9 cellular contexts compared by ENCODE assay signal in the genomic region with DNA sequence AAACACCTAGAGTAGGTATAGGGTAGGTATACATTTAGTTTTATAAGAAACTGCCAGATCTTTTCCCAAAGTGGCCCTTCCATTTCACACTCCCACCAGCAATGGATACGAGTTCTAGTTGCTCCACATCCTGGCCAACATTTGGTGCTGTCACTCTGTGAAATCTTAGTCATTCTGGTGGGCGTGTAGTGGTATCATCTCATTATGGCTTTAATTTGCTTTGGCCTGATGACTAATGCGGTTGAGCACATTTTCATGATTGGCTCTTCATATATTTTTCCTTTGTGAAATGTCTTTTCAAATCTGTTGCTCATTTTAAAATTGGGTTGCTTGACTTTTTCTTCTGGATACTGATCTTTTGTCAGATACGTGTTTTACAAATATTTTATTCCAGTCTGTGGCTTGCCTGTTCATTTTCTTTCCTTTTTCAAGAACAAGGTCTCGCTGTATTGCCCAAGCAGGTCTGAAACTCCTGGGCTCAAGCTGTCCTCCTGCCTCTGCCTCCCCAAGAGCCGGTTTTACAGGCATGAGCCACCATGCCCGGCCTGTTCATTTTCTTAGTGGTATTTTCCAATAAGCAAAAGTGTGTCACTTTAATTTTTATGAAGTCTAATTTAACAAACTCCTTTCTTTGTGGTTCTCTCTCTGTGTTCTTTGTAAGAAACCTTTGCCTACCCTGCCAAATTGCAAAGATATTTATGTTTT.
DNase-seq lines count a peak whose midpoint lies in the region; ATAC-seq and TF ChIP-seq lines count a peak whose summit lies in the region.
"Had no signal": no experiment of that assay in that cellular context is flagged by ENCODE, and none has a peak within 500 bp of the region (broad histone marks: within the 10 kb centered on the region; RNA-seq: fewer than 3 reads in every experiment).

No MANE protein-coding gene starts in this region.

- 92% methylated on average over 7 of the region's 7 CpGs for WGBS in hepatocyte (ENCODE audit: low lambda C conversion rate, missing lambda C conversion rate)

- H3K9me3 ChIP-seq in hepatocyte (ENCODE audit: low read depth) (peaks cover 10% of the 10 kb centered on the region), upper lobe of right lung (no peaks in the 10 kb centered on the region)
- H3K9me3 ChIP-seq: right lobe of liver had no signal

- peaks cover 91% of the 10 kb centered on the region for H3K79me2 ChIP-seq in hepatocyte

- H3K9me2 ChIP-seq in hepatocyte (replicated peaks; ENCODE audit: insufficient read depth): no peaks in the 10 kb centered on the region

- H3K4me1 ChIP-seq in hepatocyte (ENCODE audit: insufficient read depth): peaks cover 15% of the 10 kb centered on the region
- H3K4me1 ChIP-seq in upper lobe of right lung: peaks cover 8% of the 10 kb centered on the region

- no peak overlapping the region for H2AFZ ChIP-seq in hepatocyte

- TF ChIP-seq CTCF in hepatocyte (IDR thresholded peaks at IDR 0.05; ENCODE audit: poor library complexity): no peak
- TF ChIP-seq CTCF in upper lobe of right lung (IDR thresholded peaks at IDR 0.05): no peak

- H3K27ac ChIP-seq in hepatocyte: peak overlapping the region; percentile 3
- no peak overlapping the region for H3K27ac ChIP-seq in upper lobe of right lung
- H3K27ac ChIP-seq: right lobe of liver had no signal

- no peaks in the 10 kb centered on the region for H3K27me3 ChIP-seq in hepatocyte
- no peaks in the 10 kb centered on the region for H3K27me3 ChIP-seq in upper lobe of right lung
- H3K27me3 ChIP-seq: right lobe of liver had no signal

- ATAC-seq in upper lobe of right lung (no peak), HG03469 (IDR thresholded peaks at IDR 0.05; ENCODE audit: unreplicated experiment) (no peak), GM18517 (IDR thresholded peaks at IDR 0.05; ENCODE audit: unreplicated experiment) (no peak)

- no peaks in the 10 kb centered on the region for H4K20me1 ChIP-seq in hepatocyte (ENCODE audit: insufficient read depth, poor library complexity, severe bottlenecking)

- DNase-seq in stimulated activated CD4-positive, alpha-beta T cell treated with anti-CD3 and anti-CD28 coated beads, Interleukin-15, amount 100 ng/mL, for 48 hours (ENCODE audit: low read depth in 2 of 2): peak; percentile 45
- no peak for DNase-seq in stimulated activated CD4-positive, alpha-beta T cell treated with anti-CD3 and anti-CD28 coated beads, Interleukin-2, amount 100 ng/mL, for 48 hours
- DNase-seq in activated T-cell treated with anti-CD3 and anti-CD28 coated beads for 4 hours (peak; percentile 28), hepatocyte (ENCODE audit: low spot score) (no peak), upper lobe of right lung (peak; percentile 16), NCI-H774 (lab: John Stamatoyannopoulos, UW) (no peak)

- intact Hi-C loops in upper lobe of right lung (cut with DNase I): loop anchor here (10.0 kb wide), 1 partner anchor 102 kb away; no protein-coding TSS in a partner anchor

- H3K4me3 ChIP-seq in hepatocyte (no peak overlapping the region), upper lobe of right lung (no peak overlapping the region)
- H3K4me3 ChIP-seq: right lobe of liver had no signal

- no peak overlapping the region for H3K4me2 ChIP-seq in hepatocyte

- no peaks in the 10 kb centered on the region for H3K36me3 ChIP-seq in hepatocyte (replicated peaks; ENCODE audit: insufficient read depth, low read depth)
- H3K36me3 ChIP-seq in upper lobe of right lung: no peaks in the 10 kb centered on the region
- H3K36me3 ChIP-seq: right lobe of liver had no signal

Comparison
In these comparisons a context has a peak if more than half of its experiments do, and no peak if none do; other contexts are left out.
1. DNase-seq: peak in stimulated activated CD4-positive, alpha-beta T cell treated with anti-CD3 and anti-CD28 coated beads, Interleukin-15, amount 100 ng/mL, for 48 hours (2 of 2), activated T-cell treated with anti-CD3 and anti-CD28 coated beads for 4 hours (single experiment) and upper lobe of right lung (single experiment); none in stimulated activated CD4-positive, alpha-beta T cell treated with anti-CD3 and anti-CD28 coated beads, Interleukin-2, amount 100 ng/mL, for 48 hours (0 of 2), hepatocyte (single experiment) and NCI-H774 (single experiment).